13 cellular contexts compared by ENCODE assay signal in the genomic region with DNA sequence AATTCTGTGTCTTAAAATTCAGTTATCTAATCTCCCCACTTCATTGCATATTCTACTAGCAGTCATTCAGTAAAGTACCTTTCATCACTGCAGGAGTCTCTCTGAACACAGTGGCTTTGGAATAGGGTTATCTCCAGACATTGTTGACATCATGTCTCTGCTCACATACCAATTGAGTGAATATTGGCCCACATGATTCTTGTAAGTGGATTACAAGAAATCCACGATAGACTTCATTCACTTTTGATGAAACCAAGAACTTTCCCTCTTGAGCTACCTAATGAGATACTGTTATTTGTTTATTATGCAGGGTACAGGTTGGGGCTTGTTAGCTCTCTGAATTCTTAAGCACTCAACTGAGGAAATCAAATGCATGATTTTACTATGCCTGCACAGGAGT.
DNase-seq lines count a peak whose midpoint lies in the region; FAIRE-seq and TF ChIP-seq lines count a peak whose summit lies in the region.
"Had no signal": no experiment of that assay in that cellular context is flagged by ENCODE, and none has a peak within 500 bp of the region (broad histone marks: within the 10 kb centered on the region; RNA-seq: fewer than 3 reads in every experiment).

No MANE protein-coding gene starts in this region.

- H3K27ac ChIP-seq in astrocyte (ENCODE audit: low read depth, low read length) (peak overlapping the region; percentile 66), hepatocyte (peak overlapping the region; percentile 69), transverse colon (peak overlapping the region; percentile 59 to 83 (median 62))
- H3K27ac ChIP-seq: neutrophil, PC-9 had no signal

- no peak overlapping the region for H3K4me3 ChIP-seq in astrocyte (ENCODE audit: insufficient read depth, low read depth, low read length)
- H3K4me3 ChIP-seq in hepatocyte = no peak overlapping the region
- H3K4me3 ChIP-seq in transverse colon = no peak overlapping the region
- H3K4me3 ChIP-seq: PC-9 had no signal

- DNase-seq in HCEC 1CT (peak; percentile 78), astrocyte (ENCODE audit: low read depth) (peak; percentile 97), hepatocyte (ENCODE audit: low spot score) (peak; percentile 40), transverse colon (no peak), nucleus accumbens (lab: John Stamatoyannopoulos, UW) (no peak)
- DNase-seq in stimulated activated CD4-positive, alpha-beta T cell treated with anti-CD3 and anti-CD28 coated beads, Interleukin-2, amount 100 ng/mL, for 24 hours = no peak
- DNase-seq in activated naive CD8-positive, alpha-beta T cell treated with anti-CD3 and anti-CD28 coated beads for 36 hours = no peak
- DNase-seq: activated CD4-positive, alpha-beta T cell treated with anti-CD3 and anti-CD28 coated beads, Interleukin-2, amount 50 U/mL, for 1 hour; anterior cingulate cortex; hippocampal formation; NCI-H1092; PC-9 had no signal

- peak; percentile 100 for FAIRE-seq in astrocyte (lab: Jason Lieb, UNC)

- 32% methylated on average over 1 of the region's 1 CpG for WGBS in hepatocyte (ENCODE audit: low lambda C conversion rate, missing lambda C conversion rate)
- WGBS in transverse colon (ENCODE audit: low coverage in 1 of 2), 2 donors = 68 to 100% methylated on average over 1 of the region's 1 CpG

- peak overlapping the region; percentile 18 for H3K9ac ChIP-seq in astrocyte (ENCODE audit: low read length)

- no peak for TF ChIP-seq POLR2A in transverse colon (IDR thresholded peaks at IDR 0.05)

- TF ChIP-seq EP300 in transverse colon (IDR thresholded peaks at IDR 0.05; ENCODE audit: low read depth) = no peak

- peaks cover 19% of the 10 kb centered on the region for H3K36me3 Mint-ChIP-seq in astrocyte (ENCODE audit: low read depth, unreplicated experiment)
- H3K36me3 Mint-ChIP-seq in activated naive CD8-positive, alpha-beta T cell treated with anti-CD3 and anti-CD28 coated beads for 36 hours = peaks cover 29% of the 10 kb centered on the region

- H3K27me3 ChIP-seq in astrocyte (ENCODE audit: insufficient read depth, low read length) = no peaks in the 10 kb centered on the region
- no peaks in the 10 kb centered on the region for H3K27me3 ChIP-seq in hepatocyte
- no peaks in the 10 kb centered on the region for H3K27me3 ChIP-seq in transverse colon
- H3K27me3 ChIP-seq: neutrophil had no signal

- peak overlapping the region; percentile 35 for H3K4me3 Mint-ChIP-seq in astrocyte (ENCODE audit: unreplicated experiment)
- no peak overlapping the region for H3K4me3 Mint-ChIP-seq in activated naive CD8-positive, alpha-beta T cell treated with anti-CD3 and anti-CD28 coated beads for 36 hours

- peaks cover 24% of the 10 kb centered on the region for H3K9me3 Mint-ChIP-seq in astrocyte (ENCODE audit: unreplicated experiment)
- H3K9me3 Mint-ChIP-seq in activated naive CD8-positive, alpha-beta T cell treated with anti-CD3 and anti-CD28 coated beads for 36 hours = peaks cover 20% of the 10 kb centered on the region

- H3K4me1 Mint-ChIP-seq in astrocyte (ENCODE audit: low read depth, unreplicated experiment) = peaks cover 35% of the 10 kb centered on the region
- H3K4me1 Mint-ChIP-seq in activated naive CD8-positive, alpha-beta T cell treated with anti-CD3 and anti-CD28 coated beads for 36 hours = peaks cover 6% of the 10 kb centered on the region

- intact Hi-C loops in transverse colon (cut with DNase I; ENCODE audit: low total_unique reads) = no loop called here

- H3K27ac Mint-ChIP-seq in astrocyte (ENCODE audit: unreplicated experiment) = peak overlapping the region; percentile 96
- H3K27ac Mint-ChIP-seq in activated naive CD8-positive, alpha-beta T cell treated with anti-CD3 and anti-CD28 coated beads for 36 hours = no peak overlapping the region

- H3K9me3 ChIP-seq in astrocyte (ENCODE audit: insufficient read depth, low read depth, low read length) (peaks cover 15% of the 10 kb centered on the region), hepatocyte (ENCODE audit: low read depth) (peaks cover 4% of the 10 kb centered on the region), transverse colon (peaks cover 15 to 20% of the 10 kb centered on the region in 2 donors)

- TF ChIP-seq CTCF in astrocyte (IDR thresholded peaks at IDR 0.05; ENCODE audit: insufficient read depth, low read depth, low read length) (no peak), hepatocyte (IDR thresholded peaks at IDR 0.05; ENCODE audit: poor library complexity) (no peak), transverse colon (IDR thresholded peaks at IDR 0.05) (no peak)

- peak overlapping the region; percentile 20 for H3K4me2 ChIP-seq in astrocyte (ENCODE audit: low read length)
- no peak overlapping the region for H3K4me2 ChIP-seq in hepatocyte
- H3K4me2 ChIP-seq: PC-9 had no signal

- H3K36me3 ChIP-seq in astrocyte (ENCODE audit: insufficient read depth, low read length) = no peaks in the 10 kb centered on the region
- H3K36me3 ChIP-seq in hepatocyte (replicated peaks; ENCODE audit: insufficient read depth, low read depth) = no peaks in the 10 kb centered on the region
- peaks cover 0 to 7% (median 0%) of the 10 kb centered on the region in 4 donors for H3K36me3 ChIP-seq in transverse colon
- H3K36me3 ChIP-seq: neutrophil had no signal

- H3K9me2 ChIP-seq in hepatocyte (replicated peaks; ENCODE audit: insufficient read depth) = no peaks in the 10 kb centered on the region

- in situ Hi-C loops in transverse colon (cut with MboI; ENCODE audit: low pct_ligation_motif_present in 1 of 4, low pct_unique_long_range_greater_than_20kb in 1 of 4, low sequenced_read_pairs in 3 of 4) = no loop called here

- H3K27me3 Mint-ChIP-seq in astrocyte (ENCODE audit: low read depth, unreplicated experiment) = no peaks in the 10 kb centered on the region
- H3K27me3 Mint-ChIP-seq in activated naive CD8-positive, alpha-beta T cell treated with anti-CD3 and anti-CD28 coated beads for 36 hours = no peaks in the 10 kb centered on the region

- H3K79me2 ChIP-seq in astrocyte (ENCODE audit: insufficient read depth, low read length) (no peaks in the 10 kb centered on the region), hepatocyte (no peaks in the 10 kb centered on the region)

- peaks cover 20% of the 10 kb centered on the region for H3K4me1 ChIP-seq in astrocyte (ENCODE audit: insufficient read depth, low read length)
- H3K4me1 ChIP-seq in hepatocyte (ENCODE audit: insufficient read depth) = peaks cover 35% of the 10 kb centered on the region
- peaks cover 0 to 33% (median 5%) of the 10 kb centered on the region in 4 donors for H3K4me1 ChIP-seq in transverse colon

- H2AFZ ChIP-seq in astrocyte (ENCODE audit: low read depth, low read length) (no peak overlapping the region), hepatocyte (no peak overlapping the region)
- H2AFZ ChIP-seq: PC-9 had no signal

- H4K20me1 ChIP-seq in astrocyte (ENCODE audit: insufficient read depth, low read length) (no peaks in the 10 kb centered on the region), hepatocyte (ENCODE audit: insufficient read depth, poor library complexity, severe bottlenecking) (no peaks in the 10 kb centered on the region)

Comparison
In these comparisons a context has a peak if more than half of its experiments do, and no peak if none do; other contexts are left out.
1. DNase-seq: peak in HCEC 1CT (single experiment), astrocyte (single experiment) and hepatocyte (single experiment); none in transverse colon (single experiment), stimulated activated CD4-positive, alpha-beta T cell treated with anti-CD3 and anti-CD28 coated beads, Interleukin-2, amount 100 ng/mL, for 24 hours (0 of 2), nucleus accumbens (0 of 56) and activated naive CD8-positive, alpha-beta T cell treated with anti-CD3 and anti-CD28 coated beads for 36 hours (single experiment).
2. Peak in every context shown above with its lines, with median percentiles within 50 percentile points of each other: H3K27ac ChIP-seq.